12 cellular contexts compared by ENCODE assay signal in genomic region chr1:74502432-74502831, GRCh38. TPM values are rescaled to one million over a fixed set of nuclear protein-coding genes. Genes with fewer than 3 reads are reported as not detected.
A peak's percentile ranks its signal among the peaks of the same experiment; 100 is the strongest.
DNase-seq lines count a peak whose midpoint lies in the region; ATAC-seq and TF ChIP-seq lines count a peak whose summit lies in the region.
"Had no signal": no experiment of that assay in that cellular context is flagged by ENCODE, and none has a peak within 500 bp of the region (broad histone marks: within the 10 kb centered on the region; RNA-seq: fewer than 3 reads in every experiment).

No MANE protein-coding gene starts in this region.

- DNase-seq in Right ventricle myocardium inferior (ENCODE audit: missing footprints) (no peak), cardiac septum (ENCODE audit: low spot score) (no peak), RKO (ENCODE audit: low spot score) (peak; percentile 60), fibroblast of peridontal ligament (ENCODE audit: extremely low read depth) (peak; percentile 85), upper lobe of right lung (no peak), body of pancreas (no peak), DMS153 (lab: John Stamatoyannopoulos, UW) (no peak), NCI-H2081 (lab: John Stamatoyannopoulos, UW) (no peak)
- DNase-seq: activated CD4-positive, alpha-beta T cell treated with anti-CD3 and anti-CD28 coated beads for 1 hour; BE2C; effector CD8-positive, alpha-beta T cell; pancreas had no signal

- ATAC-seq in Right ventricle myocardium inferior (peak; percentile 43), upper lobe of right lung (peak; percentile 59), body of pancreas (no peak)

- H3K4me1 ChIP-seq in upper lobe of right lung (no peaks in the 10 kb centered on the region), body of pancreas (no peaks in the 10 kb centered on the region)
- H3K4me1 ChIP-seq: pancreas had no signal

- no peaks in the 10 kb centered on the region for H3K27me3 ChIP-seq in upper lobe of right lung
- H3K27me3 ChIP-seq in body of pancreas = no peaks in the 10 kb centered on the region
- H3K27me3 ChIP-seq: BE2C, pancreas had no signal

- intact Hi-C loops in Right ventricle myocardium inferior (cut with DNase I) = no loop called here
- intact Hi-C loops in cardiac septum (cut with DNase I) = no loop called here
- intact Hi-C loops in upper lobe of right lung (cut with DNase I) = no loop called here
- intact Hi-C loops in body of pancreas (cut with DNase I) = no loop called here

- no peak for TF ChIP-seq POLR2A in body of pancreas (IDR thresholded peaks at IDR 0.05)

- H3K27ac ChIP-seq in upper lobe of right lung (no peak overlapping the region), body of pancreas (no peak overlapping the region)
- H3K27ac ChIP-seq: pancreas had no signal

- no peak for TF ChIP-seq CTCF in upper lobe of right lung (IDR thresholded peaks at IDR 0.05)
- no peak for TF ChIP-seq CTCF in body of pancreas (IDR thresholded peaks at IDR 0.05)

- no peak overlapping the region for H3K4me3 ChIP-seq in upper lobe of right lung
- H3K4me3 ChIP-seq in body of pancreas = no peak overlapping the region
- H3K4me3 ChIP-seq: pancreas had no signal

- H3K9me3 ChIP-seq in upper lobe of right lung (no peaks in the 10 kb centered on the region), body of pancreas (no peaks in the 10 kb centered on the region)
- H3K9me3 ChIP-seq: BE2C, pancreas had no signal

- 27 to 30% methylated on average over 4 of the region's 4 CpGs for WGBS in body of pancreas, 2 donors

- H3K36me3 ChIP-seq in upper lobe of right lung = no peaks in the 10 kb centered on the region
- no peaks in the 10 kb centered on the region for H3K36me3 ChIP-seq in body of pancreas (replicated peaks in 1 of 2; ENCODE audit: insufficient read depth in 1 of 2, low read depth in 2 of 2)
- H3K36me3 ChIP-seq: BE2C, pancreas had no signal

RNA-seq across cellular contexts. Expression of gene LRRC53, which starts 10.0 kb away (rescaled TPM):
- total RNA-seq in Right ventricle myocardium inferior = not detected
- total RNA-seq in cardiac septum = not detected
- not detected for total RNA-seq in upper lobe of right lung
- not detected for total RNA-seq in body of pancreas

Comparison
In these comparisons a context has a peak if more than half of its experiments do, and no peak if none do; other contexts are left out.
1. DNase-seq: peak in RKO (single experiment) and fibroblast of peridontal ligament (single experiment); none in Right ventricle myocardium inferior (single experiment), cardiac septum (single experiment), upper lobe of right lung (single experiment), body of pancreas (0 of 4), DMS153 (single experiment) and NCI-H2081 (0 of 2).